11 cellular contexts compared by ENCODE assay signal in the genomic region with DNA sequence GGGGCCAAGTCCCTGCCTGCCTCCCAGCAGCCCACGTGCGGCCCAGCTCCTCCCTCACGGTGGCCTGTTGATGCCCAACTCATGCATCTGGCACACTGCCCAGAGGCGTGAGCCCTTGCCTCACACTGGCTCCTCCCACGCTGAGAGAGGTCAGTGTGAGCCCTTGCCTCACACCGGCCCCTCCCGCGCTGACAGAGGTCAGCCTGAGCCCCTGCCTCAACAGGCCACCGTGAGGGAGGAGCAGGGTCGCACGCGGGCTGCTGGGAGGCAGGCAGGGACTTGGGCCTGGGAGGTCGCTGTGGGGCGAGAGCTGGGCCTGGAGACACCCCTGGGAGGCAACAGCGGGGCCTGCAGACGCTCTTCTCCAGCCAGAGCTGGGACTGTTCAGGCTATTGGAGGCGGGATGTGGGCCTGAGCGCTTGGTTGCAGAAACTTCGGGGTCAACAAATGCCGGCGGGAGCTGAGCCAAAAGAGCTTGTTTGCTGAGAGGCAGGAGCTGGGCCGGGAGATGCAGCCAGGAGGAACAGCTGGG. TPM values are rescaled to one million over a fixed set of nuclear protein-coding genes. Genes with fewer than 3 reads are reported as not detected.
DNase-seq lines count a peak whose midpoint lies in the region; ATAC-seq, FAIRE-seq and TF ChIP-seq lines count a peak whose summit lies in the region.
"Not testable (repeated sequence)": the region's sequence is repeated elsewhere in the genome, so short reads cannot be mapped to it uniquely, and the experiment has no call there.
"Had no signal": no experiment of that assay in that cellular context is flagged by ENCODE, and none has a peak within 500 bp of the region (broad histone marks: within the 10 kb centered on the region; RNA-seq: fewer than 3 reads in every experiment).

No MANE protein-coding gene starts in this region.

- not testable (repeated sequence) for H3K36me3 Mint-ChIP-seq in type B pancreatic cell

- TF ChIP-seq POLR2A in K562 (conservative IDR thresholded peaks at IDR 0.05); erythroblast (IDR thresholded peaks at IDR 0.05; ENCODE audit: low read length): not testable (repeated sequence)

- H3K9me3 ChIP-seq in BE2C; K562 (replicated peaks; ENCODE audit: control insufficient read depth, insufficient read depth, low read depth, low read length): not testable (repeated sequence)

- not testable (repeated sequence) for H3K4me1 ChIP-seq in BE2C
- H3K4me1 ChIP-seq in K562 (replicated peaks in 1 of 2; ENCODE audit: control insufficient read depth in 2 of 2, insufficient read depth in 2 of 2, low read length in 2 of 2): peaks cover 0 to 25% of the 10 kb centered on the region in 2 experiments; a peak in 2 of 5 replicates

- in situ Hi-C loops in K562 (cut with MboI): not testable (repeated sequence)

- H3K27ac ChIP-seq in K562 (ENCODE audit: extremely low read depth, low read depth, low read length): not testable (repeated sequence)

- H2AFZ ChIP-seq in K562 (ENCODE audit: low read depth, low read length): peak overlapping the region; percentile 58; the same call in 1 of the 2 replicates

- not testable (repeated sequence) for H3K27me3 ChIP-seq in BE2C; K562 (ENCODE audit: control insufficient read depth in 2 of 2, insufficient read depth in 2 of 2, low read length in 2 of 2)

- H3K4me3 ChIP-seq in BE2C (ENCODE audit: low read depth, low read length); K562: not testable (repeated sequence)

- not testable (repeated sequence) for ATAC-seq in K562, left cardiac atrium

- H3K27ac Mint-ChIP-seq in type B pancreatic cell: not testable (repeated sequence)

- TF ChIP-seq RAD21 in K562 (CRISPR knock-in tag; conservative IDR thresholded peaks at IDR 0.05 in 1 of 2, IDR thresholded peaks at IDR 0.05 in 1 of 2): not testable (repeated sequence)

- H3K4me3 Mint-ChIP-seq in type B pancreatic cell: not testable (repeated sequence)

- FAIRE-seq in K562 (lab: Jason Lieb, UNC): not testable (repeated sequence)

- H3K9me3 Mint-ChIP-seq in type B pancreatic cell: not testable (repeated sequence)

- H3K9ac ChIP-seq in K562 (ENCODE audit: insufficient read depth in 1 of 2, low read depth in 2 of 2, low read length in 2 of 2): peak overlapping the region in 1 of 2 experiments; percentile 58; a peak in 1 of 4 replicates

- TF ChIP-seq EP300 in K562 (IDR thresholded peaks at IDR 0.05; ENCODE audit: low read length): not testable (repeated sequence)

- H3K4me1 Mint-ChIP-seq in type B pancreatic cell (ENCODE audit: unreplicated experiment): not testable (repeated sequence)

- not testable (repeated sequence) for H3K27me3 Mint-ChIP-seq in type B pancreatic cell

- WGBS in K562 (ENCODE audit: insufficient coverage, low coverage, missing lambda C conversion rate): 65% methylated on average over 21 of the region's 22 CpGs

- not testable (repeated sequence) for H3K79me2 ChIP-seq in K562 (ENCODE audit: control insufficient read depth, insufficient read depth, low read length)

- not testable (repeated sequence) for H3K4me2 ChIP-seq in K562 (ENCODE audit: insufficient read depth, low read length)

- POLR2A ChIA-PET in K562 (lab: Yijun Ruan, JAX): interaction anchor here (1.2 kb wide), 1 partner anchor 192 kb away, joined by 4 read pairs; no protein-coding TSS in a partner anchor

- BruUV-seq in K562 (replicated peaks; lab: Mats Ljungman, UMichigan): not testable (repeated sequence)

- intact Hi-C loops in K562 (cut with micrococcal nuclease); left cardiac atrium (cut with DNase I): not testable (repeated sequence)

- not testable (repeated sequence) for H3K9me1 ChIP-seq in K562 (ENCODE audit: control insufficient read depth, insufficient read depth, low read length)

- not testable (repeated sequence) for TF ChIP-seq CTCF in BE2C (IDR thresholded peaks at IDR 0.05; ENCODE audit: low read depth, low read length); K562 (IDR thresholded peaks at IDR 0.05 in 2 of 3, conservative IDR thresholded peaks at IDR 0.05 in 1 of 3; ENCODE audit: insufficient read depth in 2 of 3, low read depth in 1 of 3, low read length in 3 of 3); type B pancreatic cell (conservative IDR thresholded peaks at IDR 0.05)

- H4K20me1 ChIP-seq in K562 (replicated peaks; ENCODE audit: control insufficient read depth, insufficient read depth, low read length): not testable (repeated sequence)

- DNase-seq in BE2C: peak; percentile 50
- DNase-seq in NCI-H69 (lab: John Stamatoyannopoulos, UW): peak; percentile 30
- DNase-seq in K562 (ENCODE audit: extremely low read depth in 1 of 4, low spot score in 3 of 4): peak in 2 of 4 experiments; percentile 24 to 66
- DNase-seq in erythroblast (lab: John Stamatoyannopoulos, UW): peak; percentile 61 to 67
- peak; percentile 61 for DNase-seq in left cardiac atrium
- peak; percentile 90 for DNase-seq in mesenteric fat pad (ENCODE audit: low spot score)
- DNase-seq in retina: peak; percentile 9
- peak; percentile 57 for DNase-seq in type B pancreatic cell (ENCODE audit: extremely low spot score, unreplicated experiment)

- H3K36me3 ChIP-seq in BE2C; K562 (ENCODE audit: control insufficient read depth, insufficient read depth, low read length): not testable (repeated sequence)

- CTCF ChIA-PET in K562 (lab: Yijun Ruan, JAX; ENCODE audit: low intra/inter-chr PET ratio): not testable (repeated sequence)

TF ChIP-seq in K562, 482 proteins besides CTCF, POLR2A, EP300 and RAD21 (continues in another document):
- TF ChIP-seq NFIC (IDR thresholded peaks at IDR 0.05) (peak; percentile 94), NFE2 (IDR thresholded peaks at IDR 0.05; ENCODE audit: low read depth) (0 out of 2 replicates have a peak, but pooled peaks have one; percentile 4), PCBP1 (IDR thresholded peaks at IDR 0.05; ENCODE audit: low read depth, low read length, poor library complexity, severe bottlenecking) (peak; percentile 20)
- TF ChIP-seq, protein P1, sequence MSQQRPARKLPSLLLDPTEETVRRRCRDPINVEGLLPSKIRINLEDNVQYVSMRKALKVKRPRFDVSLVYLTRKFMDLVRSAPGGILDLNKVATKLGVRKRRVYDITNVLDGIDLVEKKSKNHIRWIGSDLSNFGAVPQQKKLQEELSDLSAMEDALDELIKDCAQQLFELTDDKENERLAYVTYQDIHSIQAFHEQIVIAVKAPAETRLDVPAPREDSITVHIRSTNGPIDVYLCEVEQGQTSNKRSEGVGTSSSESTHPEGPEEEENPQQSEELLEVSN (IDR thresholded peaks at IDR 0.05; ENCODE audit: borderline replicate concordance in 1 of 2, extremely low read depth in 1 of 2, insufficient read depth in 1 of 2, insufficient read length in 1 of 2, low read depth in 1 of 2, low read length in 1 of 2, poor library complexity in 1 of 2, severe bottlenecking in 1 of 2): peak in 1 of 2 experiments; percentile 28

RNA-seq across cellular contexts. Expression of a gene that starts 25.2 kb away (rescaled TPM):
- not detected for polyA plus RNA-seq in BE2C (2012; ENCODE audit: insufficient read depth, insufficient read length, low read depth)
- 0.44 and 0.51 TPM in 2 replicates for total RNA-seq in K562 (2011; cell fraction: chromatin; rRNA removed; ENCODE audit: low replicate concordance)
- total RNA-seq in K562 (2011; cell fraction: nucleolus; rRNA removed): 0.26 and 0.67 TPM in 2 replicates
- 0.37 and 0.61 TPM in 2 replicates for total RNA-seq in K562 (2011; cell fraction: nucleoplasm; rRNA removed)
- total RNA-seq in K562 (2014; rRNA removed) (0.04 TPM in 1 of 2 replicates, not detected in the other), K562 (2014; rRNA removed; fragmentation: Illumina TruSeq; extraction: Trizol) (0.04 TPM in 1 of 2 replicates, not detected in the other), K562 (2015; rRNA removed; fragmentation: Illumina TruSeq; extraction: Trizol) (not detected in 2 replicates), K562 (2021) (0.04 and 0.16 TPM in 2 replicates), left cardiac atrium (1 to 10 TPM in 1 of 2 donors, under 1 TPM in 1; 0.80 to 1.1 TPM), mesenteric fat pad (1.3 TPM), type B pancreatic cell (ENCODE audit: low replicate concordance) (3.0 and 4.3 TPM in 2 replicates)
- polyA plus RNA-seq in K562 (2011; rRNA removed) (0.10 and 0.12 TPM in 2 replicates), K562 (2014; fragmentation: Illumina TruSeq; extraction: Trizol) (0.03 and 0.07 TPM in 2 replicates), K562 (2014; fragmentation: Nextera tagmentation; extraction: Ambion mirVana) (not detected), K562 (2014; rRNA removed) (0.07 and 0.17 TPM in 2 replicates)
- 0.09 and 0.19 TPM in 2 replicates for polyA plus RNA-seq in K562 (2011; cell fraction: cytosol; rRNA removed)
- 0.30 and 0.39 TPM in 2 replicates for polyA plus RNA-seq in K562 (2011; cell fraction: nucleus; rRNA removed)
- polyA plus RNA-seq in K562 (2012): 0.12 and 0.19 TPM in 2 replicates
- polyA minus RNA-seq in K562 (2011; rRNA and poly(A)+ RNA removed): 0.25 and 0.36 TPM in 2 replicates
- 0.46 TPM in 1 of 2 replicates, not detected in the other for polyA minus RNA-seq in K562 (2011; cell fraction: cytosol; rRNA and poly(A)+ RNA removed)
- polyA minus RNA-seq in K562 (2011; cell fraction: nucleus; rRNA and poly(A)+ RNA removed): 0.11 and 0.13 TPM in 2 replicates
- total RNA-seq: OCI-LY7 had no signal
- polyA plus RNA-seq: CD14-positive monocyte had no signal

RNA-seq across cellular contexts. Expression of a gene that starts 33.9 kb away (rescaled TPM):
- not detected for polyA plus RNA-seq in BE2C (2012; ENCODE audit: insufficient read depth, insufficient read length, low read depth)
- not detected in 2 replicates for total RNA-seq in K562 (2011; cell fraction: chromatin; rRNA removed; ENCODE audit: low replicate concordance)
- total RNA-seq in K562 (2011; cell fraction: nucleolus; rRNA removed): not detected in 2 replicates
- total RNA-seq in K562 (2011; cell fraction: nucleoplasm; rRNA removed): not detected in 2 replicates
- total RNA-seq in K562 (2014; rRNA removed) (not detected in 2 replicates), K562 (2014; rRNA removed; fragmentation: Illumina TruSeq; extraction: Trizol) (not detected in 2 replicates), K562 (2015; rRNA removed; fragmentation: Illumina TruSeq; extraction: Trizol) (not detected in 2 replicates), K562 (2021) (not detected in 2 replicates), left cardiac atrium (not detected), mesenteric fat pad (not detected), type B pancreatic cell (ENCODE audit: low replicate concordance) (0.21 and 6.4 TPM in 2 replicates)
- polyA plus RNA-seq in K562 (2011; rRNA removed) (not detected in 2 replicates), K562 (2014; fragmentation: Illumina TruSeq; extraction: Trizol) (not detected in 2 replicates), K562 (2014; fragmentation: Nextera tagmentation; extraction: Ambion mirVana) (not detected), K562 (2014; rRNA removed) (not detected in 2 replicates)
- polyA plus RNA-seq in K562 (2011; cell fraction: cytosol; rRNA removed): not detected in 2 replicates
- not detected in 2 replicates for polyA plus RNA-seq in K562 (2011; cell fraction: nucleus; rRNA removed)
- not detected in 2 replicates for polyA plus RNA-seq in K562 (2012)
- polyA minus RNA-seq in K562 (2011; rRNA and poly(A)+ RNA removed): not detected in 2 replicates
- polyA minus RNA-seq in K562 (2011; cell fraction: cytosol; rRNA and poly(A)+ RNA removed): not detected in 2 replicates
- not detected in 2 replicates for polyA minus RNA-seq in K562 (2011; cell fraction: nucleus; rRNA and poly(A)+ RNA removed)
- total RNA-seq: NCI-H460, OCI-LY7 had no signal
- polyA plus RNA-seq: CD14-positive monocyte had no signal
